ENCODE assay signal across 16 cellular contexts in the genomic region with DNA sequence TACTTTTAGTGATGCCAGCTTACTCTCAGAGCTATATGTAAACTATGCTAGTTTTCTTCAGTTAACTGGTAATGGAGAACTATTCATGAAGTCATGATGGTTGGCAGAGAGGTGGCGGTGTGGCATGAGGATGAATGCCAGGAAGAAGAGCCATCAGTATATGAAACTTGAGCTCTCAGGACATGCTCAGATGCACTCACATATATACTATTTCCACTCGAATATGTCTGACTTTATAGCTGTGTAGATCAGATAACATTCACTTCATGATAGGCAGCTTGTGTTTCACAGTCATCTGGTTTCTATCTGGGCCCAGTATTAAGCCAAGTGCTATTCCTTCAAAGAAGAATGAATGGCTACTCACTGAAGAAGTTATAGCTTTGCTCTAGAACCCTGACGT. TPM values are rescaled to one million over a fixed set of nuclear protein-coding genes. Genes with fewer than 3 reads are reported as not detected.
DNase-seq lines count a peak whose midpoint lies in the region; ATAC-seq and TF ChIP-seq lines count a peak whose summit lies in the region.
"Had no signal": no experiment of that assay in that cellular context is flagged by ENCODE, and none has a peak within 500 bp of the region (broad histone marks: within the 10 kb centered on the region; RNA-seq: fewer than 3 reads in every experiment).

No MANE protein-coding gene starts in this region.

- H3K36me3 ChIP-seq in DND-41 (ENCODE audit: insufficient read depth, low read length) (peaks cover 17% of the 10 kb centered on the region), PC-3 (ENCODE audit: low read depth, low read length) (no peaks in the 10 kb centered on the region), Caco-2 (ENCODE audit: control insufficient read depth, insufficient read depth, low read length) (no peaks in the 10 kb centered on the region), ovary (no peaks in the 10 kb centered on the region)
- peaks cover 0 to 8% (median 0%) of the 10 kb centered on the region in 3 experiments for H3K36me3 ChIP-seq in naive thymus-derived CD4-positive, alpha-beta T cell (ENCODE audit: control insufficient read depth in 2 of 3, insufficient read depth in 3 of 3, low read length in 3 of 3)
- H3K36me3 ChIP-seq: pancreas, tibial nerve had no signal

- no peaks in the 10 kb centered on the region for H3K9me2 ChIP-seq in PC-3 (replicated peaks; ENCODE audit: low read length)

- 0 out of 3 replicates have a peak, but pooled peaks have one; percentile 22 for ATAC-seq in DND-41 (ENCODE audit: insufficient read depth, low read depth)
- no peak for ATAC-seq in PC-3
- ATAC-seq in naive thymus-derived CD4-positive, alpha-beta T cell, result peak; percentile 37
- ATAC-seq: activated T-cell treated with anti-CD3 and anti-CD28 coated beads, Interleukin-2, amount 50 U/mL, for 4 hours; left colon; Panc1; pancreas had no signal

- TF ChIP-seq CTCF in DND-41 (IDR thresholded peaks at IDR 0.05; ENCODE audit: borderline replicate concordance, extremely low read depth, low read length, poor library complexity, severe bottlenecking) (no peak), PC-3 (conservative IDR thresholded peaks at IDR 0.05; ENCODE audit: low read depth, low read length) (no peak; the same call in 1 of the 2 replicates), Caco-2 (IDR thresholded peaks at IDR 0.05; ENCODE audit: insufficient read depth in 1 of 2, low read depth in 1 of 2, low read length in 1 of 2, severe bottlenecking in 1 of 2, unreplicated experiment in 1 of 2) (no peak), ovary (IDR thresholded peaks at IDR 0.05) (no peak)

- H3K4me1 Mint-ChIP-seq in naive thymus-derived CD4-positive, alpha-beta T cell, result peaks cover 39 to 98% (median 85%) of the 10 kb centered on the region in 7 donors
- no peaks in the 10 kb centered on the region for H3K4me1 Mint-ChIP-seq in Caco-2 (ENCODE audit: low read depth, unreplicated experiment)

- no peaks in the 10 kb centered on the region for H3K27me3 ChIP-seq in DND-41 (ENCODE audit: insufficient read depth, low read length, poor library complexity)
- H3K27me3 ChIP-seq in PC-3 (ENCODE audit: low read length), result no peaks in the 10 kb centered on the region
- no peaks in the 10 kb centered on the region for H3K27me3 ChIP-seq in naive thymus-derived CD4-positive, alpha-beta T cell (ENCODE audit: control insufficient read depth in 2 of 2, insufficient read depth in 2 of 2, low read length in 2 of 2)
- no peaks in the 10 kb centered on the region for H3K27me3 ChIP-seq in Caco-2 (replicated peaks; ENCODE audit: control insufficient read depth, insufficient read depth, low read length)
- H3K27me3 ChIP-seq in ovary, result no peaks in the 10 kb centered on the region
- H3K27me3 ChIP-seq: pancreas, tibial nerve had no signal

- peaks cover 0 to 13% (median 0%) of the 10 kb centered on the region in 11 donors for H3K9me3 Mint-ChIP-seq in naive thymus-derived CD4-positive, alpha-beta T cell
- no peaks in the 10 kb centered on the region for H3K9me3 Mint-ChIP-seq in Caco-2 (ENCODE audit: unreplicated experiment)

- H3K4me2 ChIP-seq in DND-41 (ENCODE audit: insufficient read depth, low read length) (no peak overlapping the region), PC-3 (ENCODE audit: low read length) (no peak overlapping the region)

- no peak for TF ChIP-seq EP300 in ovary (IDR thresholded peaks at IDR 0.05)

- no peak overlapping the region for H3K27ac ChIP-seq in DND-41 (ENCODE audit: low read length)
- no peak overlapping the region for H3K27ac ChIP-seq in PC-3 (ENCODE audit: low read length)
- no peak overlapping the region for H3K27ac ChIP-seq in naive thymus-derived CD4-positive, alpha-beta T cell (ENCODE audit: low read depth, low read length)
- H3K27ac ChIP-seq in ovary, result no peak overlapping the region
- H3K27ac ChIP-seq: pancreas, tibial nerve had no signal

- H3K9me3 ChIP-seq in DND-41 (ENCODE audit: insufficient read depth, low read length, severe bottlenecking) (no peaks in the 10 kb centered on the region), PC-3 (ENCODE audit: low read length) (no peaks in the 10 kb centered on the region), Caco-2 (no peaks in the 10 kb centered on the region), ovary (no peaks in the 10 kb centered on the region)
- H3K9me3 ChIP-seq in naive thymus-derived CD4-positive, alpha-beta T cell (ENCODE audit: control insufficient read depth in 2 of 3, low read length in 3 of 3), result no peaks in the 10 kb centered on the region
- H3K9me3 ChIP-seq: pancreas, tibial nerve had no signal

- BruUV-seq in PC-3 (replicated peaks; lab: Mats Ljungman, UMichigan) (no TSS peak), Caco-2 (replicated peaks; lab: Mats Ljungman, UMichigan) (no TSS peak)

- H3K4me1 ChIP-seq in DND-41 (ENCODE audit: insufficient read depth, low read length) (no peaks in the 10 kb centered on the region), PC-3 (ENCODE audit: insufficient read depth, low read length) (no peaks in the 10 kb centered on the region), Caco-2 (no peaks in the 10 kb centered on the region), ovary (ENCODE audit: insufficient read depth) (no peaks in the 10 kb centered on the region)
- peaks cover 0 to 6% of the 10 kb centered on the region in 2 donors for H3K4me1 ChIP-seq in naive thymus-derived CD4-positive, alpha-beta T cell (ENCODE audit: control insufficient read depth in 2 of 2, insufficient read depth in 2 of 2, low read length in 2 of 2)
- H3K4me1 ChIP-seq: pancreas, tibial nerve had no signal

- H3K79me2 ChIP-seq in DND-41 (ENCODE audit: insufficient read depth, low read length), result peaks cover 91% of the 10 kb centered on the region
- H3K79me2 ChIP-seq in PC-3 (ENCODE audit: low read length), result no peaks in the 10 kb centered on the region

- intact Hi-C loops in PC-3 (cut with micrococcal nuclease), result no loop called here
- intact Hi-C loops in naive thymus-derived CD4-positive, alpha-beta T cell (cut with micrococcal nuclease), result loop anchor here in 1 of 2 donors (1.0 kb wide), 3 partner anchors 12 to 79 kb away; no protein-coding TSS in a partner anchor
- intact Hi-C loops in Caco-2 (cut with micrococcal nuclease; ENCODE audit: unreplicated experiment), result no loop called here
- intact Hi-C loops in ovary (cut with DNase I), result no loop called here

- POLR2A ChIA-PET in PC-3 (lab: Charles Lee; ENCODE audit: unreplicated experiment) (interaction anchor here (0.6 kb wide), 1 partner anchor 19 kb away, joined by 7 read pairs; no protein-coding TSS in a partner anchor), Caco-2 (lab: Charles Lee) (no interaction called here)
- POLR2A ChIA-PET in naive thymus-derived CD4-positive, alpha-beta T cell (lab: Charles Lee), result interaction anchor here (0.5 to 3.6 kb wide), 8 partner anchors 10 to 111 kb away, joined by 3 to 20 read pairs (median 6); a partner anchor contains a TSS

- no peak for DNase-seq in DND-41
- peak; percentile 10 to 14 for DNase-seq in NCI-H187 (lab: John Stamatoyannopoulos, UW)
- peak; percentile 9 for DNase-seq in PC-3
- DNase-seq in naive thymus-derived CD4-positive, alpha-beta T cell, result peak in 1 of 9 donors; percentile 24
- no peak for DNase-seq in Caco-2
- no peak for DNase-seq in ecto neural progenitor cell (ENCODE audit: low spot score)
- DNase-seq in ovary, result no peak
- DNase-seq: activated CD4-positive, alpha-beta T cell treated with anti-CD3 and anti-CD28 coated beads, Interleukin-2, amount 50 U/mL, for 48 hours; activated T-cell treated with anti-CD3 and anti-CD28 coated beads, Interleukin-2, amount 50 U/mL, for 4 hours; C1 segment of cervical spinal cord; effector CD8-positive, alpha-beta T cell; left colon; NCI-H1105 treated with DMSO at 0.1 percent for 48 hours; pancreas had no signal

- WGBS in ovary, 3 donors, result 71 to 79% (median 75%) methylated on average over 3 of the region's 3 CpGs

- H4K20me1 ChIP-seq in DND-41 (ENCODE audit: insufficient read depth, low read length), result peaks cover 7% of the 10 kb centered on the region
- no peaks in the 10 kb centered on the region for H4K20me1 ChIP-seq in PC-3 (ENCODE audit: low read length)

- peak overlapping the region in 6 of 9 donors; percentile 17 to 75 (median 54) for H3K27ac Mint-ChIP-seq in naive thymus-derived CD4-positive, alpha-beta T cell
- no peak overlapping the region for H3K27ac Mint-ChIP-seq in Caco-2 (ENCODE audit: unreplicated experiment)

- H3K4me3 ChIP-seq in DND-41 (ENCODE audit: low read depth in 1 of 2, low read length in 2 of 2) (no peak overlapping the region), PC-3 (ENCODE audit: low read length) (no peak overlapping the region), Caco-2 (ENCODE audit: low read depth, low read length) (no peak overlapping the region), ovary (no peak overlapping the region)
- no peak overlapping the region for H3K4me3 ChIP-seq in naive thymus-derived CD4-positive, alpha-beta T cell (ENCODE audit: low read length)
- H3K4me3 ChIP-seq: pancreas, tibial nerve had no signal

- no peaks in the 10 kb centered on the region for H3K27me3 Mint-ChIP-seq in naive thymus-derived CD4-positive, alpha-beta T cell
- H3K27me3 Mint-ChIP-seq in Caco-2 (ENCODE audit: insufficient read depth, unreplicated experiment), result no peaks in the 10 kb centered on the region

- CTCF ChIA-PET in PC-3 (lab: Charles Lee) (interaction anchor here (0.6 to 0.7 kb wide), 5 partner anchors 11 to 199 kb away, joined by 3 to 6 read pairs (median 4); no protein-coding TSS in a partner anchor), Caco-2 (lab: Charles Lee) (interaction anchor here (0.6 kb wide), 1 partner anchor 432 kb away, joined by 10 read pairs; no protein-coding TSS in a partner anchor)
- CTCF ChIA-PET in naive thymus-derived CD4-positive, alpha-beta T cell (lab: Charles Lee), result interaction anchor here (0.7 to 2.2 kb wide), 9 partner anchors 11 to 79 kb away, joined by 3 to 17 read pairs (median 3); no protein-coding TSS in a partner anchor

- H3K4me3 Mint-ChIP-seq in naive thymus-derived CD4-positive, alpha-beta T cell, result peak overlapping the region in 3 of 10 donors; percentile 12 to 49 (median 15)
- H3K4me3 Mint-ChIP-seq in Caco-2 (ENCODE audit: unreplicated experiment), result no peak overlapping the region
- H3K4me3 Mint-ChIP-seq: activated T-cell treated with anti-CD3 and anti-CD28 coated beads, Interleukin-2, amount 50 U/mL, for 4 hours had no signal

- no peak overlapping the region for H2AFZ ChIP-seq in DND-41 (ENCODE audit: low read depth, low read length)
- no peak overlapping the region for H2AFZ ChIP-seq in PC-3 (ENCODE audit: low read length)

- no peak overlapping the region for H3K9ac ChIP-seq in DND-41 (ENCODE audit: low read depth, low read length)
- H3K9ac ChIP-seq in PC-3 (ENCODE audit: low read length), result no peak overlapping the region

- no peaks in the 10 kb centered on the region for H3F3A ChIP-seq in PC-3 (ENCODE audit: low read length, unreplicated experiment)

- H3K36me3 Mint-ChIP-seq in naive thymus-derived CD4-positive, alpha-beta T cell, result peaks cover 14 to 69% (median 62%) of the 10 kb centered on the region in 5 donors
- no peaks in the 10 kb centered on the region for H3K36me3 Mint-ChIP-seq in Caco-2 (ENCODE audit: insufficient read depth, unreplicated experiment)

- no peak for TF ChIP-seq POLR2A in ovary (IDR thresholded peaks at IDR 0.05)

RNA-seq across cellular contexts. Expression of a gene that starts 46.2 kb away (rescaled TPM):
- 3.9 and 7.8 TPM in 2 replicates for total RNA-seq in PC-3 (2014; rRNA removed)
- 10 to 100 TPM; 51.1 to 89.1 (median 78.6) TPM for total RNA-seq in naive thymus-derived CD4-positive, alpha-beta T cell
- polyA plus RNA-seq in naive thymus-derived CD4-positive, alpha-beta T cell, result 10 to 100 TPM; 47.3 to 47.8 TPM
- 0.29 and 0.46 TPM in 2 replicates for total RNA-seq in Caco-2 (2022)
- 10 to 100 TPM; 17.7 to 33.4 (median 26.2) TPM for total RNA-seq in ovary
- 1 to 10 TPM; 4.0 to 6.2 TPM for polyA plus RNA-seq in ovary

Comparison
In these comparisons a context has a peak if more than half of its experiments do, and no peak if none do; other contexts are left out.
1. DNase-seq: peak in NCI-H187 (2 of 2) and PC-3 (single experiment); none in DND-41 (single experiment), Caco-2 (0 of 2), ecto neural progenitor cell (single experiment) and ovary (0 of 5).